Comparison of ENCODE assay signal across 12 cellular contexts in the genomic region with DNA sequence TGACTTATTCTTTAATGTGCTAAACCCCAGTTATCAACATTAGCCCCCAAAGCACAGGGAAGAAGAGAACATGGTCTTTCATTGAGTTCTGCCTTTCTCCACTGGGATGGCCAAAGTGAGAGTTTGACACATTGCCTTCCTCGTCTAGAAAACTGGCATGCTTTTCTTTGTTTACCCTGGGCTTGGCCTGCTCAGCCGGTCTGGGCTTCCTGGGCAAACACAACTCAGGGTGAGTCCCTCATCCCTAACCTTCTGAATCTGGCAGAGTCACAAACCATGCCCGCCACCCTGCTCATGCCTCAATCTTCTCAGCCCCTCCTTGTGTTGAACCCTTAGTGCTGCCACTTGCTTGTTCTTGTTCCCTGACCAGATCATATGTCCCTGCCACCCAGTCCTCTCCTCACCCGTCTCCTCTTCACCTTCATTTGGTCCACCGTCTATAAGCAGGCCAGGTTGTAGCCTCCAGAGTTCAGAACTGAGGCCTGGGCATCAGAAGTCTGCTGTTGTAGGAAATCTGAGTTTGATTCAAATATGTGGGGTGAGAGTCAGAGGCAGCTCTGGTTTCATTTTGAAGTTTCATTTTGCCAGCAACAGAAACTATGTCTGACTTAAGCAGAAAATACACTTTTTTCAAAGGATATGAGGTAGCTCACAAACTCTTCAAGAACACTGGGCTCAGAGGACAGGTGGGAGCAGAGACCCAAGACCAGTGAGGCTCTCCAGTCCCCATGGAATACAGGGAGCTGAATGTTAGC.
DNase-seq lines count a peak whose midpoint lies in the region; ATAC-seq and TF ChIP-seq lines count a peak whose summit lies in the region.
"Had no signal": no experiment of that assay in that cellular context is flagged by ENCODE, and none has a peak within 500 bp of the region (broad histone marks: within the 10 kb centered on the region; RNA-seq: fewer than 3 reads in every experiment).

No MANE protein-coding gene starts in this region.

- peak; percentile 40 for DNase-seq in epithelial cell of esophagus (ENCODE audit: low read depth)
- no peak for DNase-seq in NCI-H345 (lab: John Stamatoyannopoulos, UW)
- no peak for DNase-seq in NCI-H345 treated with DMSO at 0.1 percent for 48 hours (lab: John Stamatoyannopoulos, UW; ENCODE audit: unreplicated experiment)
- DNase-seq in coronary artery (ENCODE audit: low spot score) = no peak
- no peak for DNase-seq in left cardiac atrium
- DNase-seq: DMS153; effector CD8-positive, alpha-beta T cell; NCI-H187 had no signal

- ATAC-seq in GM18520 (IDR thresholded peaks at IDR 0.05; ENCODE audit: unreplicated experiment) = peak; percentile 57
- peak; percentile 84 for ATAC-seq in GM21381 (IDR thresholded peaks at IDR 0.05; ENCODE audit: unreplicated experiment)
- peak; percentile 69 for ATAC-seq in HG03159 (IDR thresholded peaks at IDR 0.05; ENCODE audit: unreplicated experiment)
- ATAC-seq in left cardiac atrium = no peak
- ATAC-seq: WTC11 had no signal

- intact Hi-C loops in left cardiac atrium (cut with DNase I) = no loop called here

- H3K4me3 ChIP-seq in epithelial cell of esophagus (ENCODE audit: low read length) = no peak overlapping the region
- no peak overlapping the region for H3K4me3 ChIP-seq in coronary artery

- TF ChIP-seq CTCF in epithelial cell of esophagus (IDR thresholded peaks at IDR 0.05; ENCODE audit: insufficient read depth, low read depth, low read length, missing control alignments) (no peak), coronary artery (IDR thresholded peaks at IDR 0.05) (no peak)

- H3K27ac ChIP-seq in coronary artery = no peak overlapping the region

Comparison
In these comparisons a context has a peak if more than half of its experiments do, and no peak if none do; other contexts are left out.
1. ATAC-seq: peak in GM18520 (single experiment), GM21381 (single experiment) and HG03159 (single experiment); none in left cardiac atrium (0 of 2).